13 cellular contexts compared by ENCODE assay signal in genomic region chr9:101162231-101162630, GRCh38.
"Had no signal": no experiment of that assay in that cellular context is flagged by ENCODE, and none has a peak within 500 bp of the region (broad histone marks: within the 10 kb centered on the region; RNA-seq: fewer than 3 reads in every experiment).

No MANE protein-coding gene starts in this region.

- H3K4me1 Mint-ChIP-seq: activated B cell treated with CpG ODN at 0.5 μM for 24 hours; activated CD4-positive, alpha-beta T cell treated with anti-CD3 and anti-CD28 coated beads, Interleukin-2, amount 10 ng/mL, durations not matched to agents 7 days and 5 days; activated T-helper 17 cell treated with anti-CD3 and anti-CD28 coated beads, Interleukin-2, amount 50 U/mL, for 72 hours; natural killer cell had no signal

- ATAC-seq: activated T-helper 17 cell treated with anti-CD3 and anti-CD28 coated beads, Interleukin-2, amount 50 U/mL, for 72 hours; left cardiac atrium; natural killer cell had no signal

- H3K27ac Mint-ChIP-seq: activated B cell treated with CpG ODN at 0.5 μM for 24 hours; activated naive CD4-positive, alpha-beta T cell treated with anti-CD3 and anti-CD28 coated beads for 36 hours; activated T-helper 17 cell treated with anti-CD3 and anti-CD28 coated beads, Interleukin-2, amount 50 U/mL, for 72 hours; natural killer cell had no signal

- H3K27ac ChIP-seq: thoracic aorta had no signal

- H3K27me3 Mint-ChIP-seq: activated B cell treated with CpG ODN at 0.5 μM for 24 hours; activated CD4-positive, alpha-beta T cell treated with anti-CD3 and anti-CD28 coated beads, Interleukin-2, amount 10 ng/mL, durations not matched to agents 7 days and 5 days; activated T-helper 17 cell treated with anti-CD3 and anti-CD28 coated beads, Interleukin-2, amount 50 U/mL, for 72 hours had no signal

- H3K9me3 Mint-ChIP-seq: activated B cell treated with CpG ODN at 0.5 μM for 24 hours; activated CD4-positive, alpha-beta T cell treated with anti-CD3 and anti-CD28 coated beads, Interleukin-2, amount 10 ng/mL, durations not matched to agents 7 days and 5 days; activated naive CD4-positive, alpha-beta T cell treated with anti-CD3 and anti-CD28 coated beads for 36 hours; activated T-helper 17 cell treated with anti-CD3 and anti-CD28 coated beads, Interleukin-2, amount 50 U/mL, for 72 hours had no signal

- H3K9me3 ChIP-seq: thoracic aorta had no signal

- H3K36me3 ChIP-seq: thoracic aorta had no signal

- DNase-seq: activated B cell treated with CpG ODN at 0.5 μM for 24 hours; activated CD4-positive, alpha-beta T cell treated with anti-CD3 and anti-CD28 coated beads, Interleukin-2, amount 10 ng/mL, durations not matched to agents 7 days and 5 days; activated CD8-positive, alpha-beta memory T cell treated with anti-CD3 and anti-CD28 coated beads for 24 hours; activated naive CD4-positive, alpha-beta T cell treated with anti-CD3 and anti-CD28 coated beads for 36 hours; central memory CD4-positive, alpha-beta T cell; cortex of kidney; erythroblast; left cardiac atrium; natural killer cell; stimulated activated CD4-positive, alpha-beta T cell treated with anti-CD3 and anti-CD28 coated beads, Interleukin-12 subunit alpha, Interleukin-12 subunit beta, amount 100 ng/mL, for 4 hours; stimulated activated naive CD4-positive, alpha-beta T cell treated with Interleukin-2 at 50 U/mL for 16 hours had no signal

- H3K4me3 ChIP-seq: thoracic aorta had no signal

- H3K36me3 Mint-ChIP-seq: natural killer cell had no signal

- H3K4me3 Mint-ChIP-seq: activated B cell treated with CpG ODN at 0.5 μM for 24 hours; activated CD4-positive, alpha-beta T cell treated with anti-CD3 and anti-CD28 coated beads, Interleukin-2, amount 10 ng/mL, durations not matched to agents 7 days and 5 days; activated naive CD4-positive, alpha-beta T cell treated with anti-CD3 and anti-CD28 coated beads for 36 hours; activated T-helper 17 cell treated with anti-CD3 and anti-CD28 coated beads, Interleukin-2, amount 50 U/mL, for 72 hours; natural killer cell had no signal
